20 cellular contexts compared by ENCODE assay signal in genomic region chr6:19831358-19831757, GRCh38. TPM values are rescaled to one million over a fixed set of nuclear protein-coding genes. Genes with fewer than 3 reads are reported as not detected.
"Had no signal": no experiment of that assay in that cellular context is flagged by ENCODE, and none has a peak within 500 bp of the region (broad histone marks: within the 10 kb centered on the region; RNA-seq: fewer than 3 reads in every experiment).

No MANE protein-coding gene starts in this region.

- H3K4me3 Mint-ChIP-seq: IgD-negative memory B cell had no signal

- FAIRE-seq: HTR-8/SVneo, K562 had no signal

- H3K4me1 Mint-ChIP-seq: IgD-negative memory B cell had no signal

- H3K36me3 Mint-ChIP-seq: IgD-negative memory B cell had no signal

- ATAC-seq: K562, Panc1, PC-3 had no signal

- DNase-seq: Kasumi-1, MM.1S, NCI-H1105, NCI-H1417, NCI-H1436 treated with DMSO at 0.1 percent for 48 hours, NCI-H1694 treated with DMSO at 0.1 percent for 48 hours, NCI-H1930, NCI-H2081, NCI-H2107, NCI-H2227 treated with DMSO at 0.1 percent for 48 hours, NCI-H524, NCI-H526 treated with DMSO at 0.1 percent for 48 hours, NCI-H774, PC-3, Right ventricle myocardium superior, SIG-M5 had no signal

- H3K27ac Mint-ChIP-seq: IgD-negative memory B cell had no signal

RNA-seq across cellular contexts. Expression of gene ID4, which starts 5.8 kb away (rescaled TPM):
- total RNA-seq: K562 had no signal
